37 cellular contexts compared by ENCODE assay signal in genomic region chr17:46960152-46960551, GRCh38. TPM values are rescaled to one million over a fixed set of nuclear protein-coding genes. Genes with fewer than 3 reads are reported as not detected.
"Had no signal": no experiment of that assay in that cellular context is flagged by ENCODE, and none has a peak within 500 bp of the region (broad histone marks: within the 10 kb centered on the region; RNA-seq: fewer than 3 reads in every experiment).

No MANE protein-coding gene starts in this region.

- FAIRE-seq: astrocyte, bronchial epithelial cell had no signal

- H3K27ac ChIP-seq: adrenal gland, ascending aorta, body of pancreas, brain microvascular endothelial cell, breast epithelium, cardiac muscle cell had no signal

- ATAC-seq: activated naive CD4-positive, alpha-beta T cell treated with anti-CD3 and anti-CD28 coated beads, Interleukin-2, amount 50 U/mL, for 72 hours; activated naive CD8-positive, alpha-beta T cell treated with anti-CD3 and anti-CD28 coated beads, Interleukin-2, amount 50 U/mL, for 24 hours; activated T-cell treated with anti-CD3 and anti-CD28 coated beads, Interleukin-2, amount 50 U/mL, for 4 hours; activated T-cell treated with anti-CD3 and anti-CD28 coated beads, Interleukin-2, amount 50 U/mL, for 72 hours; activated T-helper 17 cell treated with anti-CD3 and anti-CD28 coated beads, Interleukin-2, amount 50 U/mL, for 72 hours; body of pancreas had no signal

- H3K4me3 ChIP-seq: adrenal gland, ascending aorta, body of pancreas, breast epithelium, cardiac muscle cell had no signal

- H3K36me3 ChIP-seq: adrenal gland, ascending aorta, brain microvascular endothelial cell, breast epithelium, cardiac muscle cell had no signal

- H3K9me3 ChIP-seq: adrenal gland, ascending aorta, body of pancreas, breast epithelium had no signal

- H3K27me3 ChIP-seq: adrenal gland, ascending aorta, body of pancreas, breast epithelium, cardiac muscle cell had no signal

- DNase-seq: activated effector memory CD4-positive, alpha-beta T cell treated with anti-CD3 and anti-CD28 coated beads, Interleukin-2, amount 50 U/mL, for 16 hours; activated effector memory CD4-positive, alpha-beta T cell treated with Interleukin-2 at 50 U/mL for 16 hours; activated gamma-delta T cell; activated gamma-delta T cell treated with Interleukin-2 at 50 U/mL for 16 hours; activated naive CD4-positive, alpha-beta T cell; activated naive CD4-positive, alpha-beta T cell treated with anti-CD3 and anti-CD28 coated beads for 36 hours; activated naive CD4-positive, alpha-beta T cell treated with anti-CD3 and anti-CD28 coated beads, Interleukin-2, amount 10 ng/mL, durations not matched to agents 7 days and 5 days; activated naive CD4-positive, alpha-beta T cell treated with anti-CD3 and anti-CD28 coated beads, Interleukin-2, amount 50 U/mL, for 16 hours; activated naive CD4-positive, alpha-beta T cell treated with Interleukin-2 at 50 U/mL for 16 hours; activated naive CD8-positive, alpha-beta T cell treated with anti-CD3 and anti-CD28 coated beads for 36 hours; activated naive CD8-positive, alpha-beta T cell treated with anti-CD3 and anti-CD28 coated beads, Interleukin-2, amount 10 ng/mL, durations not matched to agents 7 days and 5 days; activated naive CD8-positive, alpha-beta T cell treated with anti-CD3 and anti-CD28 coated beads, Interleukin-2, amount 50 U/mL, for 24 hours; activated T-cell treated with anti-CD3 and anti-CD28 coated beads, Interleukin-2, amount 50 U/mL, for 1 hour; activated T-cell treated with anti-CD3 and anti-CD28 coated beads, Interleukin-2, amount 50 U/mL, for 24 hours; activated T-cell treated with anti-CD3 and anti-CD28 coated beads, Interleukin-2, amount 50 U/mL, for 4 hours; activated T-cell treated with anti-CD3 and anti-CD28 coated beads, Interleukin-2, amount 50 U/mL, for 48 hours; activated T-cell treated with anti-CD3 and anti-CD28 coated beads, Interleukin-2, amount 50 U/mL, for 72 hours; adrenal gland; amniotic stem cell; amygdala; anterior cingulate cortex; aorta; body of pancreas; brain microvascular endothelial cell; caudate nucleus; central memory CD4-positive, alpha-beta T cell; cerebellar nuclear complex had no signal

- H3K4me1 ChIP-seq: adrenal gland, body of pancreas, breast epithelium had no signal

RNA-seq across cellular contexts. Expression of gene RPRML, which starts 18.9 kb away (rescaled TPM):
- total RNA-seq: activated naive CD4-positive, alpha-beta T cell treated with anti-CD3 and anti-CD28 coated beads for 36 hours; activated naive CD4-positive, alpha-beta T cell treated with anti-CD3 and anti-CD28 coated beads, Interleukin-2, amount 50 U/mL, for 72 hours; activated naive CD8-positive, alpha-beta T cell treated with anti-CD3 and anti-CD28 coated beads for 36 hours; activated naive CD8-positive, alpha-beta T cell treated with anti-CD3 and anti-CD28 coated beads, Interleukin-2, amount 10 ng/mL, durations not matched to agents 7 days and 5 days; activated T-cell treated with anti-CD3 and anti-CD28 coated beads, Interleukin-2, amount 50 U/mL, for 4 hours; activated T-cell treated with anti-CD3 and anti-CD28 coated beads, Interleukin-2, amount 50 U/mL, for 72 hours; activated T-helper 1 cell treated with anti-CD3 and anti-CD28 coated beads, Interleukin-12 subunit alpha, Interleukin-12 subunit beta, Interleukin-2, Interleukin-4 antibody, amounts not matched to agents 30 ng/mL and 10 ng/mL and 1 ng/mL, durations not matched to agents 14 hours and 24 hours and 36 hours; activated T-helper 17 cell treated with anti-CD3 and anti-CD28 coated beads, Interleukin-2, amount 50 U/mL, for 72 hours; activated T-helper 2 cell treated with anti-CD3 and anti-CD28 coated beads, Interferon-gamma antibody, Interleukin-2, Interleukin-4, amounts not matched to agents 10 μg/mL and 5 μg/mL and 100 μg/mL, durations not matched to agents 14 hours and 24 hours and 36 hours; adrenal gland; ascending aorta; astrocyte; bronchial epithelial cell; cardiac muscle cell; chondrocyte had no signal
- polyA plus RNA-seq: cardiac muscle cell had no signal
